Comparison of ENCODE assay signal across 8 cellular contexts in the genomic region with DNA sequence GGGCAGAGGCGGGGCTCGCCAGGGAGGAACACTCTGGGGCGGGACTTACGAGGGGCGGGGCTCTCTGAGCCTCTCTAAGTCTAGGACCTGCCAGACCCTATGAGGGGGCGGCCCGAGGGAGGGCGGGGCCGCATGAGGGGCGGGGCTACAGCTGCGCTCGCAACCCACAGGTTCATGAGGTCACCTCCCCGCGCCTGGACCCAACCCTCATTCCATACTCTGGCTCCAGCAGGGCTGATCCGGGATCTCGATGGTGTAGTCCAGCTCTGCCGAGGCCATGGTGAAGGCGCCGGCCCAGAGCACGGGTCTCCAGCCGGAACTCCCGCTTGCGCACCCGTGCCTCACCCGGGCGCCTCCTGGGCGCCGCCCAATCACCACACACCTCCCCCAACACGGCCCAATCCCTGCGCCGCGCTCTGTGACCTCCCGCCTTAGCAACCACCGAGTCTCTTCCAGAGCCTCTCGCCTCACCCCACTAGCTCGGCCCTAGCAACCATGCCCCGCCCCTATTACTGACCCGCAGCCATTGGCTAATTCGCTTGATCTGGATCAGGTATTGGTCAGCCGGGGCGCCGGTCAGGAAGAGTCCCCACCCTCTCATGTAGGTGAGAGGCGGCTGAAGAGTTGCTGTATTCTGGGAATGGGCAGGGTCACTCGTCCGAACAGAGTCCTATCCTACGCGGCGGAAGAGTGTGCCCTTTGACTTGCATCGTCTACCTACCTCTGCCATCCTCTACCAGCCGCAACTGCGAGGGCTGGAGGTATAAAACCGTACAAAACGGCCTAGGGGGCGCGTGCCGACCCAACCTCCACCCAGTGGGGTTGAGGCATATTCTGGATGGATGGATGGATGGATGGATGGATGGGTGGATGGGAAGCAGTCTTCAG. TPM values are rescaled to one million over a fixed set of nuclear protein-coding genes. Genes with fewer than 3 reads are reported as not detected.
DNase-seq lines count a peak whose midpoint lies in the region; ATAC-seq and TF ChIP-seq lines count a peak whose summit lies in the region.

A gene (plus strand): TSS at position 602 of the 888 bp plus-strand sequence. CDS start 14,984 bp downstream, outside the sequence.
A gene (minus strand): TSS at position 369 of the 888 bp plus-strand sequence. CDS start 90 bp downstream, at position 279.

- peaks cover 62% of the 10 kb centered on the region for H3K4me1 ChIP-seq in left ventricle myocardium inferior

- peaks cover 25% of the 10 kb centered on the region for H3K4me1 Mint-ChIP-seq in T-helper 1 cell treated with Interleukin-12 subunit alpha and Interleukin-12 subunit beta and Interleukin-4 antibody, amounts not matched to agents 30 μg/mL and 1 μg/mL, for 36 hours (ENCODE audit: low read depth)
- H3K4me1 Mint-ChIP-seq in progenitor cell of endocrine pancreas (ENCODE audit: low read depth): peaks cover 15% of the 10 kb centered on the region

- DNase-seq in GM13977 (ENCODE audit: low spot score) (peak; percentile 94), NCI-H146 (lab: John Stamatoyannopoulos, UW) (peak; percentile 98), amygdala (lab: John Stamatoyannopoulos, UW) (peak; percentile 47 to 99 (median 98)), left ventricle myocardium inferior (peak; percentile 99), progenitor cell of endocrine pancreas (ENCODE audit: low spot score, unreplicated experiment) (peak; percentile 98), ureter (ENCODE audit: low spot score) (peak; percentile 99)

- ATAC-seq in HG02870 (IDR thresholded peaks at IDR 0.05; ENCODE audit: unreplicated experiment): peak; percentile 84

- H3K4me3 ChIP-seq in left ventricle myocardium inferior: peak within 1 kb of the TSS; percentile 74

- no peaks in the 10 kb centered on the region for H3K9me3 ChIP-seq in left ventricle myocardium inferior (replicated peaks)

- peak; percentile 20 for TF ChIP-seq CTCF in GM13977 (IDR thresholded peaks at IDR 0.05; ENCODE audit: extremely low read depth, insufficient read depth, missing control alignments)
- TF ChIP-seq CTCF in left ventricle myocardium inferior (IDR thresholded peaks at IDR 0.05; ENCODE audit: borderline replicate concordance): no peak
- TF ChIP-seq CTCF in progenitor cell of endocrine pancreas (IDR thresholded peaks at IDR 0.05; ENCODE audit: unreplicated experiment): no peak

- peak within 1 kb of the TSS; percentile 88 for H3K4me3 Mint-ChIP-seq in T-helper 1 cell treated with Interleukin-12 subunit alpha and Interleukin-12 subunit beta and Interleukin-4 antibody, amounts not matched to agents 30 μg/mL and 1 μg/mL, for 36 hours
- H3K4me3 Mint-ChIP-seq in progenitor cell of endocrine pancreas (ENCODE audit: low read depth): peak within 1 kb of the TSS; percentile 93

- no peaks in the 10 kb centered on the region for H3K36me3 Mint-ChIP-seq in T-helper 1 cell treated with Interleukin-12 subunit alpha and Interleukin-12 subunit beta and Interleukin-4 antibody, amounts not matched to agents 30 μg/mL and 1 μg/mL, for 36 hours (ENCODE audit: low read depth)
- peaks cover 2% of the 10 kb centered on the region for H3K36me3 Mint-ChIP-seq in progenitor cell of endocrine pancreas (ENCODE audit: insufficient read depth)

- intact Hi-C loops in left ventricle myocardium inferior (cut with micrococcal nuclease): no loop called here

- H3K36me3 ChIP-seq in left ventricle myocardium inferior: no peaks in the 10 kb centered on the region

- H3K27me3 Mint-ChIP-seq in T-helper 1 cell treated with Interleukin-12 subunit alpha and Interleukin-12 subunit beta and Interleukin-4 antibody, amounts not matched to agents 30 μg/mL and 1 μg/mL, for 36 hours (ENCODE audit: low read depth): no peaks in the 10 kb centered on the region
- no peaks in the 10 kb centered on the region for H3K27me3 Mint-ChIP-seq in progenitor cell of endocrine pancreas

- peak within 1 kb of the TSS; percentile 97 for H3K27ac ChIP-seq in left ventricle myocardium inferior (replicated peaks)

- no peaks in the 10 kb centered on the region for H3K9me3 Mint-ChIP-seq in T-helper 1 cell treated with Interleukin-12 subunit alpha and Interleukin-12 subunit beta and Interleukin-4 antibody, amounts not matched to agents 30 μg/mL and 1 μg/mL, for 36 hours
- no peaks in the 10 kb centered on the region for H3K9me3 Mint-ChIP-seq in progenitor cell of endocrine pancreas (ENCODE audit: low read depth)

- peak within 1 kb of the TSS; percentile 91 for H3K27ac Mint-ChIP-seq in T-helper 1 cell treated with Interleukin-12 subunit alpha and Interleukin-12 subunit beta and Interleukin-4 antibody, amounts not matched to agents 30 μg/mL and 1 μg/mL, for 36 hours
- peak within 1 kb of the TSS; percentile 97 for H3K27ac Mint-ChIP-seq in progenitor cell of endocrine pancreas

- in situ Hi-C loops in GM13977 (cut with MboI; ENCODE audit: low pct_unique_long_range_greater_than_20kb, low sequenced_read_pairs, unreplicated experiment): no loop called here

- H3K27me3 ChIP-seq in left ventricle myocardium inferior (ENCODE audit: low read depth): no peaks in the 10 kb centered on the region

RNA-seq across cellular contexts. Expression of the first gene that starts in this region (rescaled TPM):
- total RNA-seq in left ventricle myocardium inferior (1.1 TPM), progenitor cell of endocrine pancreas (14.9 and 15.0 TPM in 2 replicates), ureter (3.0 TPM)

RNA-seq across cellular contexts. Expression of the second gene that starts in this region (rescaled TPM):
- total RNA-seq in left ventricle myocardium inferior (11.5 TPM), progenitor cell of endocrine pancreas (11.8 and 13.9 TPM in 2 replicates), ureter (20.5 TPM)

Comparison
In these comparisons a context has a peak if more than half of its experiments do, and no peak if none do; other contexts are left out.
1. Peak in every context shown above with its lines: DNase-seq, ATAC-seq, H3K4me3 ChIP-seq and H3K27ac ChIP-seq.